Comparison of ENCODE assay signal across 14 cellular contexts in genomic region chr18:55918449-55918848, GRCh38.
"Had no signal": no experiment of that assay in that cellular context is flagged by ENCODE, and none has a peak within 500 bp of the region (broad histone marks: within the 10 kb centered on the region; RNA-seq: fewer than 3 reads in every experiment).

No MANE protein-coding gene starts in this region.

- H3K36me3 ChIP-seq: cardiac muscle cell had no signal

- H3K27me3 ChIP-seq: cardiac muscle cell had no signal

- DNase-seq: activated CD4-positive, alpha-beta memory T cell treated with anti-CD3 and anti-CD28 coated beads, Interleukin-2, amount 10 ng/mL, durations not matched to agents 7 days and 5 days; activated gamma-delta T cell; activated T-cell treated with anti-CD3 and anti-CD28 coated beads, Interleukin-2, amount 50 U/mL, for 48 hours; anterior cingulate cortex; left colon; mammary epithelial cell; natural killer cell; stimulated activated CD4-positive, alpha-beta T cell treated with anti-CD3 and anti-CD28 coated beads, Interleukin-4, amount 100 ng/mL, for 1 hour; stimulated activated CD8-positive, alpha-beta memory T cell treated with anti-CD3 and anti-CD28 coated beads, Interleukin-4, amount 100 ng/mL, for 48 hours; stimulated activated naive CD8-positive, alpha-beta T cell treated with anti-CD3 and anti-CD28 coated beads, Interleukin-15, Interleukin-2, amounts not matched to agents 100 U/mL and 50 U/mL, for 24 hours; T-cell; T1000 had no signal

- H3K4me3 ChIP-seq: cardiac muscle cell had no signal

- ATAC-seq: left colon; natural killer cell; stimulated activated naive CD8-positive, alpha-beta T cell treated with anti-CD3 and anti-CD28 coated beads, Interleukin-15, Interleukin-2, amounts not matched to agents 100 U/mL and 50 U/mL, for 24 hours; T-cell had no signal

- H3K27ac ChIP-seq: cardiac muscle cell, VCaP had no signal
